11 cellular contexts compared by ENCODE assay signal in genomic region chr2:223079925-223080324, GRCh38. TPM values are rescaled to one million over a fixed set of nuclear protein-coding genes. Genes with fewer than 3 reads are reported as not detected.
"Had no signal": no experiment of that assay in that cellular context is flagged by ENCODE, and none has a peak within 500 bp of the region (broad histone marks: within the 10 kb centered on the region; RNA-seq: fewer than 3 reads in every experiment).

No MANE protein-coding gene starts in this region.

- H3K4me1 ChIP-seq: HAP-1 had no signal

- FAIRE-seq: H1, H54 had no signal

- H3K9me3 ChIP-seq: HAP-1 had no signal

- H3K36me3 ChIP-seq: HAP-1 had no signal

- H3K4me3 ChIP-seq: GM23248, GM23338, HAP-1 had no signal

- DNase-seq: GM23248, GOT3, H7, H9, HCEC 1CT, HFFc6 had no signal

- H3K4me2 ChIP-seq: GM23338 had no signal

- H3K27ac ChIP-seq: GM23248 had no signal

- H3K9ac ChIP-seq: GM23248 had no signal

- ATAC-seq: GM23338, HCT116 had no signal

- H2AFZ ChIP-seq: GM23248, GM23338 had no signal

RNA-seq across cellular contexts. Expression of gene KCNE4, which starts 27.9 kb away (rescaled TPM):
- total RNA-seq: GM23338, H7 had no signal
- polyA plus RNA-seq: GM23338 had no signal
